In the genomic region with DNA sequence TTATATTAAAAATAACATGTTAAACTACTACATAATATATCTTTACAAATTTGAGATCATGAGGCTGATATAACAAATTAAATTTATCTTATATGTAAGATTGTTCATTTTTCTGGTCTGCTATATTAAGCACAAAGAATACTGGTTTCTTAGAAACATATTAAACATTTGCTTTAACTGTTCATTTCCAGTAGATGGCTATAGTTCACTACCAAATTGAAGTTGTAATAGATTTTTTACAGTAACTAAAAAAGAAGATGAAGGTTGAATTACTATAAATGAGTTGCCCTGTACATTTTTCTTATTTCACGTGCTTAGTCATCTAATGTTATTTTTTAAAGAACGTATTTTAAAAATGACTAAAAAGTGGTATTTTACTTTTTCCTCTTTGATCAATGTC, we compare ENCODE assay signal across 8 cellular contexts. TPM values are rescaled to one million over a fixed set of nuclear protein-coding genes. Genes with fewer than 3 reads are reported as not detected.
DNase-seq lines count a peak whose midpoint lies in the region; ATAC-seq, FAIRE-seq and TF ChIP-seq lines count a peak whose summit lies in the region.

No MANE protein-coding gene starts in this region.

- H3K9me3 ChIP-seq in Panc1 (ENCODE audit: control insufficient read depth, insufficient read depth, low read depth, low read length) = no peaks in the 10 kb centered on the region

- in situ Hi-C loops in Panc1 (cut with HindIII; ENCODE audit: low pct_unique_long_range_greater_than_20kb, low sequenced_read_pairs) = no loop called here

- POLR2A ChIA-PET in Panc1 (lab: Charles Lee) = no interaction called here

- BruUV-seq in Panc1 (replicated peaks; lab: Mats Ljungman, UMichigan) = no TSS peak

- no peaks in the 10 kb centered on the region for H3K27me3 ChIP-seq in Panc1 (ENCODE audit: control insufficient read depth, insufficient read depth, low read length)

- H3K4me1 ChIP-seq in Panc1 (ENCODE audit: control insufficient read depth, insufficient read depth, low read length) = no peaks in the 10 kb centered on the region

- no peak overlapping the region for H3K27ac ChIP-seq in Panc1 (ENCODE audit: low read length)

- ATAC-seq in HG02798 (IDR thresholded peaks at IDR 0.05; ENCODE audit: poor library complexity, unreplicated experiment) = peak; percentile 35
- ATAC-seq in Panc1 = no peak
- ATAC-seq in GM19351 (IDR thresholded peaks at IDR 0.05; ENCODE audit: unreplicated experiment) = no peak
- no peak for ATAC-seq in HG02938 (IDR thresholded peaks at IDR 0.05; ENCODE audit: unreplicated experiment)

- CTCF ChIA-PET in Panc1 (lab: Charles Lee) = no interaction called here

- DNase-seq in AML-193 (lab: John Stamatoyannopoulos, UW) (peak; percentile 33 to 49), Panc1 (ENCODE audit: low read depth, low spot score) (peak; percentile 38), foreskin fibroblast (peak; percentile 2 to 41), GM19239 (ENCODE audit: insufficient read length, low spot score) (no peak), SKM-1 treated with dmso at 0.1 percent for 144 hours (lab: John Stamatoyannopoulos, UW; ENCODE audit: unreplicated experiment) (no peak)

- H3K4me3 ChIP-seq in Panc1 (ENCODE audit: low read depth in 2 of 2, low read length in 2 of 2) (no peak overlapping the region), foreskin fibroblast (ENCODE audit: low read depth in 1 of 2, low read length in 2 of 2) (no peak overlapping the region)

- H3K36me3 ChIP-seq in Panc1 (ENCODE audit: control insufficient read depth, insufficient read depth, low read length) = no peaks in the 10 kb centered on the region

- no peak for FAIRE-seq in GM19239 (lab: Jason Lieb, UNC)

- intact Hi-C loops in Panc1 (cut with micrococcal nuclease; ENCODE audit: unreplicated experiment) = loop anchor here (5.0 to 10.0 kb wide), 6 partner anchors 240 to 1690 kb away; partner anchors contain the start of gene TSHZ1

- TF ChIP-seq CTCF in Panc1 (IDR thresholded peaks at IDR 0.05) = no peak
- no peak for TF ChIP-seq CTCF in foreskin fibroblast (IDR thresholded peaks at IDR 0.05; ENCODE audit: low read depth, low read length)

RNA-seq across cellular contexts. Expression of gene ZNF407, which starts 57.0 kb away (rescaled TPM):
- total RNA-seq in Panc1 (2021; ENCODE audit: unreplicated experiment) = 16.8 TPM
- 7.8 TPM for polyA plus RNA-seq in Panc1 (2012; ENCODE audit: insufficient read length)

Comparison
In these comparisons a context has a peak if more than half of its experiments do, and no peak if none do; other contexts are left out.
1. DNase-seq: peak in AML-193 (2 of 2), Panc1 (single experiment) and foreskin fibroblast (2 of 2); none in GM19239 (single experiment) and SKM-1 treated with dmso at 0.1 percent for 144 hours (single experiment).